29 cellular contexts compared by ENCODE assay signal in genomic region chr18:50647237-50647636, GRCh38.
"Had no signal": no experiment of that assay in that cellular context is flagged by ENCODE, and none has a peak within 500 bp of the region (broad histone marks: within the 10 kb centered on the region; RNA-seq: fewer than 3 reads in every experiment).

No MANE protein-coding gene starts in this region.

- H3K36me3 ChIP-seq: adrenal gland, colonic mucosa had no signal

- H3K27ac ChIP-seq: adrenal gland, body of pancreas, colonic mucosa had no signal

- H3K9me3 Mint-ChIP-seq: activated CD4-positive, alpha-beta memory T cell treated with anti-CD3 and anti-CD28 coated beads for 36 hours; activated CD4-positive, alpha-beta T cell treated with anti-CD3 and anti-CD28 coated beads, Interleukin-2, amount 10 ng/mL, durations not matched to agents 24 days and 14 days; activated naive CD4-positive, alpha-beta T cell treated with anti-CD3 and anti-CD28 coated beads for 36 hours; activated naive CD4-positive, alpha-beta T cell treated with anti-CD3 and anti-CD28 coated beads, Interleukin-2, amount 50 U/mL, for 24 hours; activated naive CD8-positive, alpha-beta T cell treated with anti-CD3 and anti-CD28 coated beads for 36 hours; activated naive CD8-positive, alpha-beta T cell treated with anti-CD3 and anti-CD28 coated beads, Interleukin-2, amount 50 U/mL, for 24 hours; activated T-helper 1 cell treated with anti-CD3 and anti-CD28 coated beads, Interleukin-12 subunit alpha, Interleukin-12 subunit beta, Interleukin-2, Interleukin-4 antibody, amounts not matched to agents 30 ng/mL and 10 ng/mL and 1 ng/mL, durations not matched to agents 14 hours and 24 hours and 36 hours; activated T-helper 2 cell treated with anti-CD3 and anti-CD28 coated beads, Interferon-gamma antibody, Interleukin-2, Interleukin-4, amounts not matched to agents 10 μg/mL and 5 μg/mL and 100 μg/mL, durations not matched to agents 14 hours and 24 hours and 36 hours; endodermal cell had no signal

- H3K4me3 ChIP-seq: adrenal gland, body of pancreas, colonic mucosa had no signal

- H3K4me3 Mint-ChIP-seq: activated CD4-positive, alpha-beta memory T cell treated with anti-CD3 and anti-CD28 coated beads for 36 hours; activated CD4-positive, alpha-beta T cell treated with anti-CD3 and anti-CD28 coated beads for 36 hours; activated CD4-positive, alpha-beta T cell treated with anti-CD3 and anti-CD28 coated beads, Interleukin-2, amount 10 ng/mL, durations not matched to agents 24 days and 14 days; activated CD8-positive, alpha-beta memory T cell treated with anti-CD3 and anti-CD28 coated beads, Interleukin-2, amount 10 ng/mL, durations not matched to agents 7 days and 5 days; activated CD8-positive, alpha-beta T cell treated with anti-CD3 and anti-CD28 coated beads, Interleukin-2, amount 10 ng/mL, durations not matched to agents 7 days and 5 days; activated naive CD4-positive, alpha-beta T cell treated with anti-CD3 and anti-CD28 coated beads for 36 hours; activated naive CD4-positive, alpha-beta T cell treated with anti-CD3 and anti-CD28 coated beads, Interleukin-2, amount 50 U/mL, for 24 hours; activated naive CD8-positive, alpha-beta T cell treated with anti-CD3 and anti-CD28 coated beads for 36 hours; activated naive CD8-positive, alpha-beta T cell treated with anti-CD3 and anti-CD28 coated beads, Interleukin-2, amount 50 U/mL, for 24 hours; activated T-helper 1 cell treated with anti-CD3 and anti-CD28 coated beads, Interleukin-12 subunit alpha, Interleukin-12 subunit beta, Interleukin-2, Interleukin-4 antibody, amounts not matched to agents 30 ng/mL and 10 ng/mL and 1 ng/mL, durations not matched to agents 14 hours and 24 hours and 36 hours; endodermal cell had no signal

- H3K27me3 ChIP-seq: adrenal gland, body of pancreas, colonic mucosa had no signal

- DNase-seq: activated CD4-positive, alpha-beta memory T cell treated with anti-CD3 and anti-CD28 coated beads for 36 hours; activated CD4-positive, alpha-beta T cell treated with anti-CD3 and anti-CD28 coated beads for 36 hours; activated CD4-positive, alpha-beta T cell treated with anti-CD3 and anti-CD28 coated beads, Interleukin-2, amount 10 ng/mL, durations not matched to agents 24 days and 14 days; activated CD4-positive, CD25-positive, alpha-beta regulatory T cell; activated CD4-positive, CD25-positive, alpha-beta regulatory T cell treated with anti-CD3 and anti-CD28 coated beads, Interleukin-2, amount 50 U/mL, for 72 hours; activated CD8-positive, alpha-beta memory T cell treated with anti-CD3 and anti-CD28 coated beads, Interleukin-2, amount 10 ng/mL, durations not matched to agents 7 days and 5 days; activated CD8-positive, alpha-beta memory T cell treated with anti-CD3 and anti-CD28 coated beads, Interleukin-2, amount 50 U/mL, for 4 hours; activated CD8-positive, alpha-beta T cell treated with anti-CD3 and anti-CD28 coated beads, Interleukin-2, amount 10 ng/mL, durations not matched to agents 7 days and 5 days; activated effector memory CD4-positive, alpha-beta T cell treated with anti-CD3 and anti-CD28 coated beads, Interleukin-2, amount 50 U/mL, for 16 hours; activated naive CD4-positive, alpha-beta T cell treated with anti-CD3 and anti-CD28 coated beads for 36 hours; activated naive CD8-positive, alpha-beta T cell treated with anti-CD3 and anti-CD28 coated beads for 36 hours; activated naive CD8-positive, alpha-beta T cell treated with anti-CD3 and anti-CD28 coated beads, Interleukin-2, amount 50 U/mL, for 24 hours; activated T-cell treated with anti-CD3 and anti-CD28 coated beads, Interleukin-2, amount 50 U/mL, for 1 hour; activated T-cell treated with anti-CD3 and anti-CD28 coated beads, Interleukin-2, amount 50 U/mL, for 48 hours; adrenal gland; amygdala; aorta; body of pancreas; central memory CD4-positive, alpha-beta T cell; cerebellar nuclear complex; colonic mucosa; effector memory CD4-positive, alpha-beta T cell; endodermal cell; foreskin fibroblast; T-helper 2 cell had no signal

- H3K4me1 Mint-ChIP-seq: activated CD4-positive, alpha-beta T cell treated with anti-CD3 and anti-CD28 coated beads for 36 hours; activated CD4-positive, alpha-beta T cell treated with anti-CD3 and anti-CD28 coated beads, Interleukin-2, amount 10 ng/mL, durations not matched to agents 24 days and 14 days; activated CD8-positive, alpha-beta memory T cell treated with anti-CD3 and anti-CD28 coated beads, Interleukin-2, amount 10 ng/mL, durations not matched to agents 7 days and 5 days; activated naive CD4-positive, alpha-beta T cell treated with anti-CD3 and anti-CD28 coated beads, Interleukin-2, amount 50 U/mL, for 24 hours; activated naive CD8-positive, alpha-beta T cell treated with anti-CD3 and anti-CD28 coated beads for 36 hours; activated naive CD8-positive, alpha-beta T cell treated with anti-CD3 and anti-CD28 coated beads, Interleukin-2, amount 50 U/mL, for 24 hours had no signal

- ATAC-seq: activated CD4-positive, alpha-beta T cell treated with anti-CD3 and anti-CD28 coated beads for 36 hours; activated CD8-positive, alpha-beta memory T cell treated with anti-CD3 and anti-CD28 coated beads, Interleukin-2, amount 10 ng/mL, durations not matched to agents 7 days and 5 days; activated CD8-positive, alpha-beta T cell treated with anti-CD3 and anti-CD28 coated beads, Interleukin-2, amount 10 ng/mL, durations not matched to agents 7 days and 5 days; activated naive CD8-positive, alpha-beta T cell treated with anti-CD3 and anti-CD28 coated beads, Interleukin-2, amount 50 U/mL, for 24 hours; body of pancreas; esophagus mucosa had no signal

- H3K36me3 Mint-ChIP-seq: activated CD4-positive, alpha-beta memory T cell treated with anti-CD3 and anti-CD28 coated beads for 36 hours; activated CD8-positive, alpha-beta memory T cell treated with anti-CD3 and anti-CD28 coated beads, Interleukin-2, amount 10 ng/mL, durations not matched to agents 7 days and 5 days; activated naive CD4-positive, alpha-beta T cell treated with anti-CD3 and anti-CD28 coated beads, Interleukin-2, amount 50 U/mL, for 24 hours; activated naive CD8-positive, alpha-beta T cell treated with anti-CD3 and anti-CD28 coated beads for 36 hours had no signal

- H3K27me3 Mint-ChIP-seq: activated CD4-positive, alpha-beta T cell treated with anti-CD3 and anti-CD28 coated beads for 36 hours; activated CD4-positive, alpha-beta T cell treated with anti-CD3 and anti-CD28 coated beads, Interleukin-2, amount 10 ng/mL, durations not matched to agents 24 days and 14 days; activated CD8-positive, alpha-beta memory T cell treated with anti-CD3 and anti-CD28 coated beads, Interleukin-2, amount 10 ng/mL, durations not matched to agents 7 days and 5 days; activated naive CD8-positive, alpha-beta T cell treated with anti-CD3 and anti-CD28 coated beads for 36 hours; activated naive CD8-positive, alpha-beta T cell treated with anti-CD3 and anti-CD28 coated beads, Interleukin-2, amount 50 U/mL, for 24 hours had no signal

- H3K27ac Mint-ChIP-seq: activated CD4-positive, alpha-beta memory T cell treated with anti-CD3 and anti-CD28 coated beads for 36 hours; activated CD4-positive, alpha-beta T cell treated with anti-CD3 and anti-CD28 coated beads for 36 hours; activated CD4-positive, alpha-beta T cell treated with anti-CD3 and anti-CD28 coated beads, Interleukin-2, amount 10 ng/mL, durations not matched to agents 24 days and 14 days; activated CD8-positive, alpha-beta memory T cell treated with anti-CD3 and anti-CD28 coated beads, Interleukin-2, amount 10 ng/mL, durations not matched to agents 7 days and 5 days; activated CD8-positive, alpha-beta T cell treated with anti-CD3 and anti-CD28 coated beads, Interleukin-2, amount 10 ng/mL, durations not matched to agents 7 days and 5 days; activated naive CD4-positive, alpha-beta T cell treated with anti-CD3 and anti-CD28 coated beads for 36 hours; activated naive CD4-positive, alpha-beta T cell treated with anti-CD3 and anti-CD28 coated beads, Interleukin-2, amount 50 U/mL, for 24 hours; activated naive CD8-positive, alpha-beta T cell treated with anti-CD3 and anti-CD28 coated beads for 36 hours; activated naive CD8-positive, alpha-beta T cell treated with anti-CD3 and anti-CD28 coated beads, Interleukin-2, amount 50 U/mL, for 24 hours; activated T-helper 1 cell treated with anti-CD3 and anti-CD28 coated beads, Interleukin-12 subunit alpha, Interleukin-12 subunit beta, Interleukin-2, Interleukin-4 antibody, amounts not matched to agents 30 ng/mL and 10 ng/mL and 1 ng/mL, durations not matched to agents 14 hours and 24 hours and 36 hours; activated T-helper 2 cell treated with anti-CD3 and anti-CD28 coated beads, Interferon-gamma antibody, Interleukin-2, Interleukin-4, amounts not matched to agents 10 μg/mL and 5 μg/mL and 100 μg/mL, durations not matched to agents 14 hours and 24 hours and 36 hours; endodermal cell had no signal

- H3K4me1 ChIP-seq: body of pancreas, colonic mucosa had no signal

- H3K9me3 ChIP-seq: adrenal gland, body of pancreas, colonic mucosa had no signal
